1 cellular context compared by ENCODE assay signal in genomic region chr12:116916714-116917114, GRCh38.
TF ChIP-seq lines count a peak whose summit lies in the region.

No MANE protein-coding gene starts in this region.

TF ChIP-seq in K562, 482 proteins besides CTCF, POLR2A, EP300 and RAD21 (continued from another document and continues in another):
- TF ChIP-seq RNF219 (CRISPR knock-in tag; IDR thresholded peaks at IDR 0.05) (no peak), ARID2 (IDR thresholded peaks at IDR 0.05) (peak; percentile 58), FUS (optimal IDR thresholded peaks at IDR 0.05; ENCODE audit: low read depth, low read length) (no peak), HMG20A (CRISPR knock-in tag; conservative IDR thresholded peaks at IDR 0.05) (no peak), KDM4B (IDR thresholded peaks at IDR 0.05; ENCODE audit: borderline replicate concordance in 2 of 2, low read depth in 1 of 2) (no peak), TCF7 (IDR thresholded peaks at IDR 0.05; ENCODE audit: borderline replicate concordance) (peak; percentile 67; the same call in 1 of the 2 replicates), ZBTB2 (IDR thresholded peaks at IDR 0.05) (peak; percentile 88), ZNF589 (CRISPR knock-in tag; IDR thresholded peaks at IDR 0.05; ENCODE audit: low read depth) (peak; percentile 72), PHB2 (IDR thresholded peaks at IDR 0.05; ENCODE audit: low read depth) (no peak), RBFOX2 (IDR thresholded peaks at IDR 0.05; ENCODE audit: low read depth, low read length) (no peak), DNMT1 (IDR thresholded peaks at IDR 0.05) (no peak), NBN (IDR thresholded peaks at IDR 0.05; ENCODE audit: low read depth) (peak; percentile 83), MGA (IDR thresholded peaks at IDR 0.05) (no peak), TCF7L2 (IDR thresholded peaks at IDR 0.05; ENCODE audit: low read depth, low read length) (no peak), MIER1 (IDR thresholded peaks at IDR 0.05; ENCODE audit: low read depth) (peak; percentile 76; the same call in 1 of the 2 replicates), ZNF41 (CRISPR knock-in tag; conservative IDR thresholded peaks at IDR 0.05) (no peak), JUNB (CRISPR knock-in tag; conservative IDR thresholded peaks at IDR 0.05) (peak; percentile 89), ZNF311 (CRISPR knock-in tag; IDR thresholded peaks at IDR 0.05) (no peak), GABPB1 (CRISPR knock-in tag; IDR thresholded peaks at IDR 0.05) (no peak), HNRNPLL (IDR thresholded peaks at IDR 0.05; ENCODE audit: low read depth, low read length, poor library complexity, severe bottlenecking) (no peak), HMBOX1 (IDR thresholded peaks at IDR 0.05) (peak; percentile 89), NEUROD1 (IDR thresholded peaks at IDR 0.05; ENCODE audit: borderline replicate concordance, low read depth, low read length, partially characterized antibody) (peak; percentile 79), RBM14 (IDR thresholded peaks at IDR 0.05; ENCODE audit: borderline replicate concordance, insufficient read depth, low read depth, low read length) (no peak), OTX1 (CRISPR knock-in tag; IDR thresholded peaks at IDR 0.05) (peak; percentile 76; the same call in 1 of the 2 replicates), THRAP3 (IDR thresholded peaks at IDR 0.05; ENCODE audit: borderline replicate concordance) (0 out of 2 replicates have a peak, but pooled peaks have one; percentile 41), RHOXF2B (CRISPR knock-in tag; conservative IDR thresholded peaks at IDR 0.05) (no peak), ETV1 (tag; conservative IDR thresholded peaks at IDR 0.05; ENCODE audit: low read depth) (no peak), ZNF445 (CRISPR knock-in tag; IDR thresholded peaks at IDR 0.05; ENCODE audit: low read depth) (no peak), ZEB2 (IDR thresholded peaks at IDR 0.05) (peak; percentile 85)
- TF ChIP-seq, protein P1, sequence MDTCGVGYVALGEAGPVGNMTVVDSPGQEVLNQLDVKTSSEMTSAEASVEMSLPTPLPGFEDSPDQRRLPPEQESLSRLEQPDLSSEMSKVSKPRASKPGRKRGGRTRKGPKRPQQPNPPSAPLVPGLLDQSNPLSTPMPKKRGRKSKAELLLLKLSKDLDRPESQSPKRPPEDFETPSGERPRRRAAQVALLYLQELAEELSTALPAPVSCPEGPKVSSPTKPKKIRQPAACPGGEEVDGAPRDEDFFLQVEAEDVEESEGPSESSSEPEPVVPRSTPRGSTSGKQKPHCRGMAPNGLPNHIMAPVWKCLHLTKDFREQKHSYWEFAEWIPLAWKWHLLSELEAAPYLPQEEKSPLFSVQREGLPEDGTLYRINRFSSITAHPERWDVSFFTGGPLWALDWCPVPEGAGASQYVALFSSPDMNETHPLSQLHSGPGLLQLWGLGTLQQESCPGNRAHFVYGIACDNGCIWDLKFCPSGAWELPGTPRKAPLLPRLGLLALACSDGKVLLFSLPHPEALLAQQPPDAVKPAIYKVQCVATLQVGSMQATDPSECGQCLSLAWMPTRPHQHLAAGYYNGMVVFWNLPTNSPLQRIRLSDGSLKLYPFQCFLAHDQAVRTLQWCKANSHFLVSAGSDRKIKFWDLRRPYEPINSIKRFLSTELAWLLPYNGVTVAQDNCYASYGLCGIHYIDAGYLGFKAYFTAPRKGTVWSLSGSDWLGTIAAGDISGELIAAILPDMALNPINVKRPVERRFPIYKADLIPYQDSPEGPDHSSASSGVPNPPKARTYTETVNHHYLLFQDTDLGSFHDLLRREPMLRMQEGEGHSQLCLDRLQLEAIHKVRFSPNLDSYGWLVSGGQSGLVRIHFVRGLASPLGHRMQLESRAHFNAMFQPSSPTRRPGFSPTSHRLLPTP (IDR thresholded peaks at IDR 0.05; ENCODE audit: borderline replicate concordance, extremely low read depth, insufficient read length) = no peak
- TF ChIP-seq, protein P2, sequence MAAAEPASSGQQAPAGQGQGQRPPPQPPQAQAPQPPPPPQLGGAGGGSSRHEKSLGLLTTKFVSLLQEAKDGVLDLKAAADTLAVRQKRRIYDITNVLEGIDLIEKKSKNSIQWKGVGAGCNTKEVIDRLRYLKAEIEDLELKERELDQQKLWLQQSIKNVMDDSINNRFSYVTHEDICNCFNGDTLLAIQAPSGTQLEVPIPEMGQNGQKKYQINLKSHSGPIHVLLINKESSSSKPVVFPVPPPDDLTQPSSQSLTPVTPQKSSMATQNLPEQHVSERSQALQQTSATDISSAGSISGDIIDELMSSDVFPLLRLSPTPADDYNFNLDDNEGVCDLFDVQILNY (CRISPR knock-in tag; IDR thresholded peaks at IDR 0.05) = no peak
- TF ChIP-seq, protein P3, sequence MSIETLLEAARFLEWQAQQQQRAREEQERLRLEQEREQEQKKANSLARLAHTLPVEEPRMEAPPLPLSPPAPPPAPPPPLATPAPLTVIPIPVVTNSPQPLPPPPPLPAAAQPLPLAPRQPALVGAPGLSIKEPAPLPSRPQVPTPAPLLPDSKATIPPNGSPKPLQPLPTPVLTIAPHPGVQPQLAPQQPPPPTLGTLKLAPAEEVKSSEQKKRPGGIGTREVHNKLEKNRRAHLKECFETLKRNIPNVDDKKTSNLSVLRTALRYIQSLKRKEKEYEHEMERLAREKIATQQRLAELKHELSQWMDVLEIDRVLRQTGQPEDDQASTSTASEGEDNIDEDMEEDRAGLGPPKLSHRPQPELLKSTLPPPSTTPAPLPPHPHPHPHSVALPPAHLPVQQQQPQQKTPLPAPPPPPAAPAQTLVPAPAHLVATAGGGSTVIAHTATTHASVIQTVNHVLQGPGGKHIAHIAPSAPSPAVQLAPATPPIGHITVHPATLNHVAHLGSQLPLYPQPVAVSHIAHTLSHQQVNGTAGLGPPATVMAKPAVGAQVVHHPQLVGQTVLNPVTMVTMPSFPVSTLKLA (conservative IDR thresholded peaks at IDR 0.05) = peak in 1 of 2 experiments; percentile 51; a peak in 2 of 4 replicates
- TF ChIP-seq, protein P4, sequence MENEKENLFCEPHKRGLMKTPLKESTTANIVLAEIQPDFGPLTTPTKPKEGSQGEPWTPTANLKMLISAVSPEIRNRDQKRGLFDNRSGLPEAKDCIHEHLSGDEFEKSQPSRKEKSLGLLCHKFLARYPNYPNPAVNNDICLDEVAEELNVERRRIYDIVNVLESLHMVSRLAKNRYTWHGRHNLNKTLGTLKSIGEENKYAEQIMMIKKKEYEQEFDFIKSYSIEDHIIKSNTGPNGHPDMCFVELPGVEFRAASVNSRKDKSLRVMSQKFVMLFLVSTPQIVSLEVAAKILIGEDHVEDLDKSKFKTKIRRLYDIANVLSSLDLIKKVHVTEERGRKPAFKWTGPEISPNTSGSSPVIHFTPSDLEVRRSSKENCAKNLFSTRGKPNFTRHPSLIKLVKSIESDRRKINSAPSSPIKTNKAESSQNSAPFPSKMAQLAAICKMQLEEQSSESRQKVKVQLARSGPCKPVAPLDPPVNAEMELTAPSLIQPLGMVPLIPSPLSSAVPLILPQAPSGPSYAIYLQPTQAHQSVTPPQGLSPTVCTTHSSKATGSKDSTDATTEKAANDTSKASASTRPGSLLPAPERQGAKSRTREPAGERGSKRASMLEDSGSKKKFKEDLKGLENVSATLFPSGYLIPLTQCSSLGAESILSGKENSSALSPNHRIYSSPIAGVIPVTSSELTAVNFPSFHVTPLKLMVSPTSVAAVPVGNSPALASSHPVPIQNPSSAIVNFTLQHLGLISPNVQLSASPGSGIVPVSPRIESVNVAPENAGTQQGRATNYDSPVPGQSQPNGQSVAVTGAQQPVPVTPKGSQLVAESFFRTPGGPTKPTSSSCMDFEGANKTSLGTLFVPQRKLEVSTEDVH (IDR thresholded peaks at IDR 0.05; ENCODE audit: low read depth, partially characterized antibody) = peak; percentile 34
